8 cellular contexts compared by ENCODE assay signal in the genomic region with DNA sequence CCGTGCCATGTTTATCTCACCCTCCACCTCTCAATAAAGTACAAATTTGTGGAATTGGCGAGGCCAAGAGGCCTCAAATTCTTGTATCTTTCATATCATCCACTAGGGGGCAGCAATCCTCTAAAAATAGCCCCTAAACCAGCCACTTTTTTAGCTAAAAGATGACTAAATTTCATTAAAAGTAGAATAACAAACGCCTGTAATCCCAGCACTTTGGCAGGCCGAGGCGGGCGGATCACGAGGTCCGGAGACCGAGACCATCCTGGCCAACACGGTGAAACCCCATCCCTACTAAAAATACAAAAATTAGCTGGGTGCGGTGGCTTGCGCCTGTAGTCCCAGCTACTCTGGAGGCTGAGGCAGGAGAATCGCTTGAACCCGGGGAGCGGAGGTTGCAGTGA. TPM values are rescaled to one million over a fixed set of nuclear protein-coding genes. Genes with fewer than 3 reads are reported as not detected.
DNase-seq lines count a peak whose midpoint lies in the region.
"Not testable (repeated sequence)": the region's sequence is repeated elsewhere in the genome, so short reads cannot be mapped to it uniquely, and the experiment has no call there.

No MANE protein-coding gene starts in this region.

- peaks cover 31% of the 10 kb centered on the region for H3K4me1 Mint-ChIP-seq in activated naive CD4-positive, alpha-beta T cell treated with anti-CD3 and anti-CD28 coated beads, Interleukin-2, amount 50 U/mL, for 24 hours

- peaks cover 14 to 36% (median 28%) of the 10 kb centered on the region in 10 experiments for H3K4me1 ChIP-seq in BLaER1 treated with 17β-estradiol and CSF1 and Interleukin-3, amounts not matched to agents 10 nM and 100 nM

- not testable (repeated sequence) for H3K27me3 ChIP-seq in BLaER1 treated with 17β-estradiol and CSF1 and Interleukin-3, amounts not matched to agents 10 nM and 100 nM

- H3K9me3 Mint-ChIP-seq in activated naive CD4-positive, alpha-beta T cell treated with anti-CD3 and anti-CD28 coated beads, Interleukin-2, amount 50 U/mL, for 24 hours, result not testable (repeated sequence)

- H4K20me1 ChIP-seq in BLaER1 treated with 17β-estradiol and CSF1 and Interleukin-3, amounts not matched to agents 10 nM and 100 nM, result not testable (repeated sequence)

- H3K36me3 Mint-ChIP-seq in activated naive CD4-positive, alpha-beta T cell treated with anti-CD3 and anti-CD28 coated beads, Interleukin-2, amount 50 U/mL, for 24 hours, result not testable (repeated sequence)

- peak overlapping the region; percentile 46 for H3K27ac Mint-ChIP-seq in activated naive CD4-positive, alpha-beta T cell treated with anti-CD3 and anti-CD28 coated beads, Interleukin-2, amount 50 U/mL, for 24 hours

- peak overlapping the region in 4 of 10 experiments; percentile 12 to 38 (median 35); a peak in 4 of 20 replicates for H3K4me3 ChIP-seq in BLaER1 treated with 17β-estradiol and CSF1 and Interleukin-3, amounts not matched to agents 10 nM and 100 nM

- peak overlapping the region; percentile 56 to 73 (median 66) for H3K9ac ChIP-seq in BLaER1 treated with 17β-estradiol and CSF1 and Interleukin-3, amounts not matched to agents 10 nM and 100 nM

- peak overlapping the region; percentile 29 to 74 (median 67); a peak in 21 of 22 replicates for H3K27ac ChIP-seq in BLaER1 treated with 17β-estradiol and CSF1 and Interleukin-3, amounts not matched to agents 10 nM and 100 nM

- peak overlapping the region; percentile 7 for H3K4me3 Mint-ChIP-seq in activated naive CD4-positive, alpha-beta T cell treated with anti-CD3 and anti-CD28 coated beads, Interleukin-2, amount 50 U/mL, for 24 hours

- H3K4me2 ChIP-seq in BLaER1 treated with 17β-estradiol and CSF1 and Interleukin-3, amounts not matched to agents 10 nM and 100 nM, result peak overlapping the region; percentile 38 to 79 (median 64)

- not testable (repeated sequence) for H3K36me3 ChIP-seq in BLaER1 treated with 17β-estradiol and CSF1 and Interleukin-3, amounts not matched to agents 10 nM and 100 nM

- peak; percentile 41 for DNase-seq in H4 (ENCODE audit: low spot score)
- peak; percentile 10 for DNase-seq in NCI-H2107 treated with DMSO at 0.1 percent for 48 hours (lab: John Stamatoyannopoulos, UW; ENCODE audit: unreplicated experiment)
- DNase-seq in SKM-1 treated with dmso at 0.1 percent for 144 hours (lab: John Stamatoyannopoulos, UW; ENCODE audit: unreplicated experiment), result peak; percentile 43
- peak; percentile 53 for DNase-seq in fibroblast of gingiva (ENCODE audit: low read depth)
- DNase-seq in lung microvascular endothelial cell (ENCODE audit: low read depth in 2 of 2), result peak; percentile 59 to 72
- peak; percentile 19 to 24 for DNase-seq in stimulated activated CD4-positive, alpha-beta T cell treated with anti-CD3 and anti-CD28 coated beads, Interleukin-2, amount 100 ng/mL, for 24 hours

- H3K9me3 ChIP-seq in BLaER1 treated with 17β-estradiol and CSF1 and Interleukin-3, amounts not matched to agents 10 nM and 100 nM (replicated peaks in 1 of 11), result peaks cover 0 to 23% (median 0%) of the 10 kb centered on the region in 11 experiments; a peak in 4 of 22 replicates

- not testable (repeated sequence) for H3K27me3 Mint-ChIP-seq in activated naive CD4-positive, alpha-beta T cell treated with anti-CD3 and anti-CD28 coated beads, Interleukin-2, amount 50 U/mL, for 24 hours

RNA-seq across cellular contexts. Expression of gene THBS4, which starts 56.6 kb away (rescaled TPM):
- total RNA-seq in H4 (2014; rRNA removed; shearing (Covaris generic)), result 0.43 and 1.5 TPM in 2 replicates
- total RNA-seq in lung microvascular endothelial cell, result 0.20 TPM in 1 of 2 replicates, not detected in the other

Comparison
In these comparisons a context has a peak if more than half of its experiments do, and no peak if none do; other contexts are left out.
1. DNase-seq: peak in every context shown above with its lines; median percentile 66 in lung microvascular endothelial cell; 53 in fibroblast of gingiva; 43 in SKM-1 treated with dmso at 0.1 percent for 144 hours; 41 in H4; 22 in stimulated activated CD4-positive, alpha-beta T cell treated with anti-CD3 and anti-CD28 coated beads, Interleukin-2, amount 100 ng/mL, for 24 hours; 10 in NCI-H2107 treated with DMSO at 0.1 percent for 48 hours.